34 cellular contexts compared by ENCODE assay signal in genomic region chr5:116658830-116659229, GRCh38.
"Had no signal": no experiment of that assay in that cellular context is flagged by ENCODE, and none has a peak within 500 bp of the region (broad histone marks: within the 10 kb centered on the region; RNA-seq: fewer than 3 reads in every experiment).

No MANE protein-coding gene starts in this region.

- H3K27ac ChIP-seq: brain microvascular endothelial cell, coronary artery, gastrocnemius medialis, heart left ventricle, WERI-Rb-1 had no signal

- H3K27me3 Mint-ChIP-seq: dendritic cell treated with granulocyte-macrophage colony-stimulating factor and Interleukin-4, amounts not matched to agents 40 ng/mL and 50 ng/mL, for 4 days had no signal

- H3K4me1 ChIP-seq: gastrocnemius medialis, heart left ventricle had no signal

- H3K4me1 Mint-ChIP-seq: activated B cell treated with CpG ODN at 0.5 μM for 24 hours; activated T-helper 17 cell treated with anti-CD3 and anti-CD28 coated beads, Interleukin-2, amount 50 U/mL, for 72 hours; central memory CD8-positive, alpha-beta T cell; T-helper 17 cell had no signal

- H3K9me3 Mint-ChIP-seq: activated CD8-positive, alpha-beta T cell treated with anti-CD3 and anti-CD28 coated beads for 36 hours; activated T-cell treated with anti-CD3 and anti-CD28 coated beads, Interleukin-2, amount 50 U/mL, for 4 hours; activated T-helper 17 cell treated with anti-CD3 and anti-CD28 coated beads, Interleukin-2, amount 50 U/mL, for 72 hours had no signal

- H3K4me3 ChIP-seq: coronary artery, dorsolateral prefrontal cortex, gastrocnemius medialis, heart left ventricle had no signal

- ATAC-seq: activated CD4-positive, CD25-positive, alpha-beta regulatory T cell treated with anti-CD3 and anti-CD28 coated beads, Interleukin-2, amount 50 U/mL, for 24 hours; activated CD8-positive, alpha-beta T cell treated with anti-CD3 and anti-CD28 coated beads for 36 hours; activated T-cell treated with anti-CD3 and anti-CD28 coated beads, Interleukin-2, amount 50 U/mL, for 4 hours; activated T-helper 17 cell treated with anti-CD3 and anti-CD28 coated beads, Interleukin-2, amount 50 U/mL, for 72 hours; esophagus mucosa; gastrocnemius medialis; heart left ventricle; T-helper 17 cell had no signal

- H3K36me3 ChIP-seq: brain microvascular endothelial cell, gastrocnemius medialis, heart left ventricle, WERI-Rb-1 had no signal

- DNase-seq: activated B cell treated with CpG ODN at 0.5 μM for 24 hours; activated CD4-positive, alpha-beta T cell treated with anti-CD3 and anti-CD28 coated beads for 48 hours; activated CD4-positive, alpha-beta T cell treated with anti-CD3 and anti-CD28 coated beads, Interleukin-2, amount 50 U/mL, for 1 hour; activated CD4-positive, alpha-beta T cell treated with anti-CD3 and anti-CD28 coated beads, Interleukin-2, amount 50 U/mL, for 48 hours; activated CD8-positive, alpha-beta memory T cell treated with anti-CD3 and anti-CD28 coated beads for 24 hours; activated CD8-positive, alpha-beta T cell treated with anti-CD3 and anti-CD28 coated beads for 36 hours; activated effector memory CD4-positive, alpha-beta T cell treated with Interleukin-2 at 50 U/mL for 16 hours; activated gamma-delta T cell treated with Interleukin-2 at 50 U/mL for 16 hours; activated naive CD4-positive, alpha-beta T cell treated with anti-CD3 and anti-CD28 coated beads, Interleukin-2, amount 50 U/mL, for 16 hours; activated naive CD4-positive, alpha-beta T cell treated with Interleukin-2 at 50 U/mL for 16 hours; activated T-cell treated with anti-CD3 and anti-CD28 coated beads, Interleukin-2, amount 50 U/mL, for 4 hours; amniotic stem cell; anterior cingulate cortex; dorsolateral prefrontal cortex; effector memory CD4-positive, alpha-beta T cell; endodermal cell; foreskin fibroblast; gastrocnemius medialis; glutamatergic neuron; heart left ventricle; T-helper 17 cell; T1000; WERI-Rb-1 had no signal

- H3K27me3 ChIP-seq: brain microvascular endothelial cell, gastrocnemius medialis, heart left ventricle had no signal

- FAIRE-seq: astrocyte, bronchial epithelial cell had no signal

- H3K36me3 Mint-ChIP-seq: activated naive CD8-positive, alpha-beta T cell had no signal

- H3K4me3 Mint-ChIP-seq: activated B cell treated with CpG ODN at 0.5 μM for 24 hours; activated CD8-positive, alpha-beta T cell treated with anti-CD3 and anti-CD28 coated beads for 36 hours; activated naive CD8-positive, alpha-beta T cell; activated T-cell treated with anti-CD3 and anti-CD28 coated beads, Interleukin-2, amount 50 U/mL, for 4 hours; activated T-helper 17 cell treated with anti-CD3 and anti-CD28 coated beads, Interleukin-2, amount 50 U/mL, for 72 hours; central memory CD8-positive, alpha-beta T cell; dendritic cell treated with granulocyte-macrophage colony-stimulating factor and Interleukin-4, amounts not matched to agents 40 ng/mL and 50 ng/mL, for 4 days; endodermal cell; T-helper 17 cell; T-helper 2 cell treated with Interferon-gamma antibody and Interleukin-4, amounts not matched to agents 5 μg/mL and 100 μg/mL, for 36 hours had no signal

- H3K27ac Mint-ChIP-seq: activated B cell treated with CpG ODN at 0.5 μM for 24 hours; activated CD8-positive, alpha-beta T cell treated with anti-CD3 and anti-CD28 coated beads for 36 hours; activated naive CD8-positive, alpha-beta T cell; activated T-helper 17 cell treated with anti-CD3 and anti-CD28 coated beads, Interleukin-2, amount 50 U/mL, for 72 hours; dendritic cell treated with granulocyte-macrophage colony-stimulating factor and Interleukin-4, amounts not matched to agents 40 ng/mL and 50 ng/mL, for 4 days; endodermal cell; T-helper 17 cell; T-helper 2 cell treated with Interferon-gamma antibody and Interleukin-4, amounts not matched to agents 5 μg/mL and 100 μg/mL, for 36 hours had no signal
